Comparison of ENCODE assay signal across 18 cellular contexts in the genomic region with DNA sequence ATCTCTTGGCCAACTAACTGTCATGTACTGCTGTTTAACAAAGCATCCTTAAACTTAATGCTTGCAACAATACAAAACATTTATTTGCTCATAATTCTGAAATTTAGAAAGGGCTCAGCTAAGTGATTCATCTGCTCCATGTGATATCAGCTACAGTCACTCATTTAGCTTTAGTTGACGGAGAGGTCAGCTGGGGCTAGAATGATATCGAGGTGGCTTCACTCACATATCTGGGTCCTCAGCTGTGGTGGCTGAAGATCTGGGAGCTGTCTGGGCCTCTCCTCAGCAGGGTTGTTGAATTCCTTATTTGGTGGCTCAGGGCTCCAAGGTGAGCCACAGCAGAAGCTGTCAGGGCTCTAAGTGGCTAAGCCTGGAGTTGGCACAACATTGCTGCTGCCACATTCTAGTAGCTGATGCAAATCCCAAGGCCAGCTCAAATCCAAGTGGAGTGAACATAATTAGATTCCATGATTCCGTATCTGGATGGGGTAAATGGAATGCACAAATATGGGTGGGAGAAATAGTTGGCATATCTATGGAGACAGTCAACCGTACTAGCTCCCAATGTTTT.
"Had no signal": no experiment of that assay in that cellular context is flagged by ENCODE, and none has a peak within 500 bp of the region (broad histone marks: within the 10 kb centered on the region; RNA-seq: fewer than 3 reads in every experiment).

No MANE protein-coding gene starts in this region.

- DNase-seq: activated CD4-positive, alpha-beta memory T cell treated with anti-CD3 and anti-CD28 coated beads, Interleukin-2, amount 10 ng/mL, durations not matched to agents 7 days and 5 days; activated CD4-positive, alpha-beta T cell treated with anti-CD3 and anti-CD28 coated beads for 48 hours; activated CD8-positive, alpha-beta memory T cell treated with anti-CD3 and anti-CD28 coated beads, Interleukin-2, amount 10 ng/mL, durations not matched to agents 7 days and 5 days; dermis blood vessel endothelial cell; effector memory CD4-positive, alpha-beta T cell; hippocampal formation; naive thymus-derived CD4-positive, alpha-beta T cell; pancreas; stimulated activated CD4-positive, alpha-beta T cell treated with anti-CD3 and anti-CD28 coated beads, Interleukin-2, amount 100 ng/mL, for 24 hours; stimulated activated naive CD8-positive, alpha-beta T cell treated with anti-CD3 and anti-CD28 coated beads, Interleukin-15, Interleukin-2, amounts not matched to agents 100 U/mL and 50 U/mL, for 24 hours; substantia nigra; SW 1271; tibial artery had no signal

- H3K36me3 ChIP-seq: cardiac muscle cell, pancreas, tibial artery, vagina had no signal

- H3K27ac ChIP-seq: cardiac muscle cell, pancreas, tibial artery, vagina had no signal

- H3K4me1 Mint-ChIP-seq: activated CD4-positive, alpha-beta memory T cell treated with anti-CD3 and anti-CD28 coated beads, Interleukin-2, amount 10 ng/mL, durations not matched to agents 7 days and 5 days; activated CD8-positive, alpha-beta memory T cell treated with anti-CD3 and anti-CD28 coated beads, Interleukin-2, amount 10 ng/mL, durations not matched to agents 7 days and 5 days; naive thymus-derived CD4-positive, alpha-beta T cell had no signal

- H3K4me3 ChIP-seq: cardiac muscle cell, pancreas, tibial artery, vagina had no signal

- H3K27ac Mint-ChIP-seq: activated CD4-positive, alpha-beta memory T cell treated with anti-CD3 and anti-CD28 coated beads, Interleukin-2, amount 10 ng/mL, durations not matched to agents 7 days and 5 days; activated CD8-positive, alpha-beta memory T cell treated with anti-CD3 and anti-CD28 coated beads, Interleukin-2, amount 10 ng/mL, durations not matched to agents 7 days and 5 days; activated naive CD8-positive, alpha-beta T cell; naive thymus-derived CD4-positive, alpha-beta T cell; WTC11 had no signal

- ATAC-seq: activated CD8-positive, alpha-beta memory T cell treated with anti-CD3 and anti-CD28 coated beads, Interleukin-2, amount 10 ng/mL, durations not matched to agents 7 days and 5 days; left lobe of liver; naive thymus-derived CD4-positive, alpha-beta T cell; pancreas; stimulated activated naive CD8-positive, alpha-beta T cell treated with anti-CD3 and anti-CD28 coated beads, Interleukin-15, Interleukin-2, amounts not matched to agents 100 U/mL and 50 U/mL, for 24 hours; WTC11 had no signal

- H3K4me1 ChIP-seq: pancreas, tibial artery had no signal

- H3K9me3 ChIP-seq: pancreas, vagina had no signal

- H3K27me3 ChIP-seq: cardiac muscle cell, pancreas, tibial artery, vagina had no signal

- H3K27me3 Mint-ChIP-seq: activated CD4-positive, alpha-beta memory T cell treated with anti-CD3 and anti-CD28 coated beads, Interleukin-2, amount 10 ng/mL, durations not matched to agents 7 days and 5 days; activated CD8-positive, alpha-beta memory T cell treated with anti-CD3 and anti-CD28 coated beads, Interleukin-2, amount 10 ng/mL, durations not matched to agents 7 days and 5 days had no signal

- H3K36me3 Mint-ChIP-seq: activated CD8-positive, alpha-beta memory T cell treated with anti-CD3 and anti-CD28 coated beads, Interleukin-2, amount 10 ng/mL, durations not matched to agents 7 days and 5 days; activated naive CD8-positive, alpha-beta T cell had no signal

- H3K4me3 Mint-ChIP-seq: activated CD4-positive, alpha-beta memory T cell treated with anti-CD3 and anti-CD28 coated beads, Interleukin-2, amount 10 ng/mL, durations not matched to agents 7 days and 5 days; activated CD8-positive, alpha-beta memory T cell treated with anti-CD3 and anti-CD28 coated beads, Interleukin-2, amount 10 ng/mL, durations not matched to agents 7 days and 5 days; activated naive CD8-positive, alpha-beta T cell; naive thymus-derived CD4-positive, alpha-beta T cell; WTC11 had no signal
